20 cellular contexts compared by ENCODE assay signal in genomic region chr2:67689186-67689585, GRCh38.
"Had no signal": no experiment of that assay in that cellular context is flagged by ENCODE, and none has a peak within 500 bp of the region (broad histone marks: within the 10 kb centered on the region; RNA-seq: fewer than 3 reads in every experiment).

No MANE protein-coding gene starts in this region.

- H3K27ac ChIP-seq: HL-60, SJCRH30 had no signal

- DNase-seq: KBM-7; MM.1S; NCI-H1092 treated with DMSO at 0.1 percent for 48 hours; NCI-H1436; NCI-H187; NCI-H2029; NCI-H2081 treated with DMSO at 0.1 percent for 48 hours; NCI-H2227 treated with DMSO at 0.1 percent for 48 hours; NCI-H524; NCI-H69; NCI-H774; NK-92 treated with Interleukin-12 subunit alpha and Interleukin-12 subunit beta, amount 100 ng/mL, for 24 hours; PC-3; SHP77 treated with DMSO at 0.1 percent for 48 hours; SJCRH30 had no signal

- H3K36me3 ChIP-seq: SJCRH30 had no signal

- H3K4me1 ChIP-seq: SJCRH30 had no signal

- H3K9me3 ChIP-seq: SJCRH30 had no signal

- ATAC-seq: Panc1, PC-3, Right ventricle myocardium inferior, SK-N-SH treated with all-trans-retinoic acid at 6 μM for 48 hours had no signal

- H3K4me3 ChIP-seq: SJCRH30 had no signal

- FAIRE-seq: HTR-8/SVneo had no signal
